Comparison of ENCODE assay signal across 1 cellular context in the genomic region with DNA sequence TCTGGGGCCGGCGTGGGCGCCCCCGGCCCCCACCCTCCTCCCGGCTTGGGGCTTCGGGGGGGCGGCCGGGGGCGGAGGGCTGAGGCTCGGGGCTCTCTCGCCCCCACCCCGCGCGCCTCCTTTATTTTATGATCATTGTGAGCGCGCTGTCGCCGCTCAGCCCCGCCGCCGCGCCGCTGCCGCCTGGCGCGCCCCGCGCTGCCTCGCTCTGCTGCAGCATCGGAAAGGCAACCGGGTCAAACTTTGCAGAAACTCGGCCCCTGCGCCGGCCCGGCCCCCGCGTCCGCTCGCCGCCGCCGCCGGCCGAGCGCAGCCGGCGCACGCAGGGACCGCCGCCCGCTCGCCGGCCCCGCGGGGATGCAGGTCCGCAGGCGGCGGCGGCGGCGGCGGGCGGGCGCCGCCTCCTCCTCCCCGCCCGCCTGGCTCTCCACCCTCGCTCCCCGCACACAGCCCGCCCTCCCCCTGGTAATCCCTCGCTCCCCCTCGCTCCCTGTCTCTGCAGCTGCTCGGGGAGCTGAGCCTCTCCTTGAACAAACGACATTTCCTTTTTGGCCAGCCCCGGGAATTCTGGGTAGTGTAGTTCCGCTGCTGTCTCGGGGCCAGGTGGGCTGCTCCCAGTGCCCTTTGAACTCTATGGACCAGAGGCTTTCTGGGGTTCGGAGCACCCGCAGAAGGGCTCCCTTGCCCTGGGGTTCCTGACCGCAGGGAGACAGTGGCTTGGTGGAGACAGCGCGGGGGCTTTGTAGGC.
TF ChIP-seq lines count a peak whose summit lies in the region.

No MANE protein-coding gene starts in this region.

TF ChIP-seq in IMR-90, 13 proteins besides CTCF, POLR2A, EP300 and RAD21:
- TF ChIP-seq MAZ (IDR thresholded peaks at IDR 0.05; ENCODE audit: borderline replicate concordance, low read depth, low read length) (peak; percentile 70; the same call in 1 of the 2 replicates), CHD1 (IDR thresholded peaks at IDR 0.05; ENCODE audit: low read depth, low read length) (no peak), CEBPB (IDR thresholded peaks at IDR 0.05; ENCODE audit: low read depth, low read length) (no peak), MAFK (IDR thresholded peaks at IDR 0.05; ENCODE audit: low read depth, low read length) (no peak)
